12 cellular contexts compared by ENCODE assay signal in the genomic region with DNA sequence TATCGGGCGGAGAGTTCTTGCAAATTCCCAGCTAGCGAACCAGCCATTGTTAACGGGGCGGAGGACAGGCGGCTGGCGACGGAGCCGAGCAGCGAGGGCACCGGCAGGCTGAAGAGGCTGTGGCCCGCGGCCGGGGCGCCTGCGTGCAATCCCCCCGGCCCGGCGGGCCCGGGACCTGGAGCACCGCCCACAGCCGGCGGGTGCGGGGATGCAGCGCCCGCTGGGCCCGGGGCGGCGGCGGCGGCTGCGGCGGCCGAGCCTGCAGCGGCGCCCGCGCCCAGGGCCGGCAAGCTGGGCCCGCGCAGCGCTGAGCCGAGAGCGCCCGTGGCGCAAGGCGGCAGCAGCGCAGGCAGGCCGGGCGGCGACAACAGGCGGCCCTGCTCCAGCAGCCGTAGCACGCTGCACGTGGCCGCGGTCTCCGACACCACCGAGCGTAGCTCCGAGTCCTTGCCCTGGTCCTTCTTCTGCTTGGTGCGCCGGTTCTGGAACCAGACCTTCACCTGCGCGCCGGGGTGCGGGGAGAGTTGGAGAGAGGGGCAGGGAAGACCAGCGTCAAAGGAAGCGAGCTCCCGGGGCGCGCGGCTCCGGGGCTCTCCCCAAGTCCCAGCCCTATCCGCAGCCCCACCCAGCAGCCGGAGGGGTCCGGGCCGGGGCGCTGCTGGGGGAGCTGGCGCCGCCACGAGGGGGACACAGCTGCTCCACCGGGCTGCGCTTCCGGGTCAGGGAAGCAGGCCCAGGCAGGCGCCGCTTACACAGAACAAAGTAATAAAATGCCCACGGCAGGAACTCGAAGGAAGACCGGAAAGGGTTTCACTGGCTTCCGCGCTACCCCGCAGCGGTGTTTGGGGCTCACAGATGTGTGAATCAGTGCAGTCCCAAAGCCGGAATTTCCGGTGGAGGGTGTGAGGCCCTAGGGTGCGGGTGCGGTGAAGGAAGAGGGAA. TPM values are rescaled to one million over a fixed set of nuclear protein-coding genes. Genes with fewer than 3 reads are reported as not detected.
A peak's percentile ranks its signal among the peaks of the same experiment; 100 is the strongest.
DNase-seq lines count a peak whose midpoint lies in the region; ATAC-seq and TF ChIP-seq lines count a peak whose summit lies in the region.
"Had no signal": no experiment of that assay in that cellular context is flagged by ENCODE, and none has a peak within 500 bp of the region (broad histone marks: within the 10 kb centered on the region; RNA-seq: fewer than 3 reads in every experiment).

No MANE protein-coding gene starts in this region.

- H3K9me3 Mint-ChIP-seq in activated T-cell treated with anti-CD3 and anti-CD28 coated beads, Interleukin-2, amount 50 U/mL, for 24 hours: no peaks in the 10 kb centered on the region
- H3K9me3 Mint-ChIP-seq: activated B cell treated with CpG ODN at 0.5 μM for 24 hours had no signal

- H3K36me3 Mint-ChIP-seq in activated T-cell treated with anti-CD3 and anti-CD28 coated beads, Interleukin-2, amount 50 U/mL, for 24 hours (ENCODE audit: low read depth): no peaks in the 10 kb centered on the region

- H3K27ac ChIP-seq in ascending aorta: no peak overlapping the region
- H3K27ac ChIP-seq: brain microvascular endothelial cell had no signal

- intact Hi-C loops in ascending aorta (cut with DNase I): no loop called here

- no peak for TF ChIP-seq CTCF in ascending aorta (IDR thresholded peaks at IDR 0.05)

- H3K27ac Mint-ChIP-seq in activated T-cell treated with anti-CD3 and anti-CD28 coated beads, Interleukin-2, amount 50 U/mL, for 24 hours: no peak overlapping the region
- H3K27ac Mint-ChIP-seq: activated B cell treated with CpG ODN at 0.5 μM for 24 hours had no signal

- H3K36me3 ChIP-seq in ascending aorta: no peaks in the 10 kb centered on the region
- H3K36me3 ChIP-seq: brain microvascular endothelial cell had no signal

- peaks cover 51% of the 10 kb centered on the region for H3K4me1 Mint-ChIP-seq in activated T-cell treated with anti-CD3 and anti-CD28 coated beads, Interleukin-2, amount 50 U/mL, for 24 hours (ENCODE audit: low read depth)

- H3K4me1 ChIP-seq in ascending aorta: peaks cover 0 to 12% of the 10 kb centered on the region in 2 donors

- no peaks in the 10 kb centered on the region for H3K9me3 ChIP-seq in ascending aorta

- ATAC-seq in stimulated activated naive CD8-positive, alpha-beta T cell treated with anti-CD3 and anti-CD28 coated beads, Interleukin-15, Interleukin-2, amounts not matched to agents 100 U/mL and 50 U/mL, for 24 hours: peak; percentile 31
- ATAC-seq in HG03045 (IDR thresholded peaks at IDR 0.05; ENCODE audit: unreplicated experiment): no peak

- peaks cover 87% of the 10 kb centered on the region for H3K27me3 Mint-ChIP-seq in activated T-cell treated with anti-CD3 and anti-CD28 coated beads, Interleukin-2, amount 50 U/mL, for 24 hours

- peak overlapping the region; percentile 23 for H3K4me3 Mint-ChIP-seq in activated T-cell treated with anti-CD3 and anti-CD28 coated beads, Interleukin-2, amount 50 U/mL, for 24 hours
- H3K4me3 Mint-ChIP-seq: activated B cell treated with CpG ODN at 0.5 μM for 24 hours had no signal

- no peak for DNase-seq in activated T-cell treated with anti-CD3 and anti-CD28 coated beads, Interleukin-2, amount 50 U/mL, for 24 hours
- no peak for DNase-seq in activated T-cell treated with anti-CD3 and anti-CD28 coated beads, Interleukin-2, amount 50 U/mL, for 1 hour
- DNase-seq in ascending aorta (ENCODE audit: low spot score in 2 of 2) (no peak), iPS-NIHi11 (ENCODE audit: low spot score) (peak; percentile 41), pons (ENCODE audit: low spot score) (no peak), superior temporal gyrus (ENCODE audit: extremely low spot score) (no peak)
- peak; percentile 11 for DNase-seq in stimulated activated naive CD8-positive, alpha-beta T cell treated with anti-CD3 and anti-CD28 coated beads, Interleukin-15, Interleukin-2, amounts not matched to agents 100 U/mL and 50 U/mL, for 24 hours
- DNase-seq: activated B cell treated with CpG ODN at 0.5 μM for 24 hours; brain microvascular endothelial cell; stimulated activated naive CD4-positive, alpha-beta T cell treated with Interleukin-2 at 50 U/mL for 16 hours had no signal

- peaks cover 25% of the 10 kb centered on the region for H3K27me3 ChIP-seq in ascending aorta

- peak overlapping the region; percentile 12 to 32 for H3K4me3 ChIP-seq in ascending aorta

RNA-seq across cellular contexts. Expression of a gene that starts 3.7 kb away (rescaled TPM):
- total RNA-seq in ascending aorta: not detected
- total RNA-seq: activated B cell treated with CpG ODN at 0.5 μM for 24 hours, renal cortical epithelial cell had no signal

Comparison
In these comparisons a context has a peak if more than half of its experiments do, and no peak if none do; other contexts are left out.
1. DNase-seq: peak in iPS-NIHi11 (single experiment) and stimulated activated naive CD8-positive, alpha-beta T cell treated with anti-CD3 and anti-CD28 coated beads, Interleukin-15, Interleukin-2, amounts not matched to agents 100 U/mL and 50 U/mL, for 24 hours (single experiment); none in activated T-cell treated with anti-CD3 and anti-CD28 coated beads, Interleukin-2, amount 50 U/mL, for 24 hours (single experiment), activated T-cell treated with anti-CD3 and anti-CD28 coated beads, Interleukin-2, amount 50 U/mL, for 1 hour (single experiment), ascending aorta (0 of 2), pons (single experiment) and superior temporal gyrus (single experiment).